Comparison of ENCODE assay signal across 1 cellular context in the genomic region with DNA sequence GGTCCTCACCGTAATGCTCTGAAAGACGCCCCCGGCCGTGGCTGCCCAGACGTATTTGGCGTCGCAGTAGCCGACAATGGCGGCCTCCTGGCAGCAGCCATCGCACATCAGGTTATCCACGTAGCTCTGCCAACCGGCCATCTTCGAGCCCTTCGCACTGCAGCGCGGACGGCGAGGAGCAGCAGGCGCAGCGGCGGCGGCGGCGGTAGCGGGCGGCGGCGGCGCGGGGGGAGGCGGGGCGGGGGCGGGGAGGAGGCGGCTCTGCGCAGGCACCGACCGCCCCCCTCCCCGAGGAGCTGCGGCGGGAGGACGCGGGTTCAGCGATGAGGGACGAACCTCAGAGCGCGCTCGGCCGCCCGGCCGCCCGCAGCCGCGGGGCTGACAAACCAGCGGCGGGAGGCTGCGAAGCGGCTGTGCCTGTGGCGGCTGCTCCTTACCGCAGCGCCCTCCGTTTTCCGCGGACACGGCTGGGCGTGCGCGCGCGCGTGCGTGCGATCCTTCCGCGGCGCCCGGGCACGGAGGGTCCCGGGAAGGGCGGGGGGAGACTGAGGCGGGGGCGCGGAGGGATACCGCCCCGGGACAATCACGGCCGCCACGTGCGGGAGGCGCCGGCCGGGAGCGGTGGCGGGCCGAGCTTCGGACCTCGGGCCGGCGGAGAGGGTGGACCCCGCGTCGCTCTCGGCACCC.
TF ChIP-seq lines count a peak whose summit lies in the region.

A gene with protein sequence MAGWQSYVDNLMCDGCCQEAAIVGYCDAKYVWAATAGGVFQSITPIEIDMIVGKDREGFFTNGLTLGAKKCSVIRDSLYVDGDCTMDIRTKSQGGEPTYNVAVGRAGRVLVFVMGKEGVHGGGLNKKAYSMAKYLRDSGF (minus strand): TSS at position 180 of the 687 bp plus-strand sequence. CDS start 39 bp downstream, at position 141.

TF ChIP-seq in HepG2, 621 proteins besides CTCF, POLR2A, EP300 and RAD21 (continued from another document and continues in another):
- TF ChIP-seq, protein P1, sequence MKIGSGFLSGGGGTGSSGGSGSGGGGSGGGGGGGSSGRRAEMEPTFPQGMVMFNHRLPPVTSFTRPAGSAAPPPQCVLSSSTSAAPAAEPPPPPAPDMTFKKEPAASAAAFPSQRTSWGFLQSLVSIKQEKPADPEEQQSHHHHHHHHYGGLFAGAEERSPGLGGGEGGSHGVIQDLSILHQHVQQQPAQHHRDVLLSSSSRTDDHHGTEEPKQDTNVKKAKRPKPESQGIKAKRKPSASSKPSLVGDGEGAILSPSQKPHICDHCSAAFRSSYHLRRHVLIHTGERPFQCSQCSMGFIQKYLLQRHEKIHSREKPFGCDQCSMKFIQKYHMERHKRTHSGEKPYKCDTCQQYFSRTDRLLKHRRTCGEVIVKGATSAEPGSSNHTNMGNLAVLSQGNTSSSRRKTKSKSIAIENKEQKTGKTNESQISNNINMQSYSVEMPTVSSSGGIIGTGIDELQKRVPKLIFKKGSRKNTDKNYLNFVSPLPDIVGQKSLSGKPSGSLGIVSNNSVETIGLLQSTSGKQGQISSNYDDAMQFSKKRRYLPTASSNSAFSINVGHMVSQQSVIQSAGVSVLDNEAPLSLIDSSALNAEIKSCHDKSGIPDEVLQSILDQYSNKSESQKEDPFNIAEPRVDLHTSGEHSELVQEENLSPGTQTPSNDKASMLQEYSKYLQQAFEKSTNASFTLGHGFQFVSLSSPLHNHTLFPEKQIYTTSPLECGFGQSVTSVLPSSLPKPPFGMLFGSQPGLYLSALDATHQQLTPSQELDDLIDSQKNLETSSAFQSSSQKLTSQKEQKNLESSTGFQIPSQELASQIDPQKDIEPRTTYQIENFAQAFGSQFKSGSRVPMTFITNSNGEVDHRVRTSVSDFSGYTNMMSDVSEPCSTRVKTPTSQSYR (CRISPR knock-in tag; IDR thresholded peaks at IDR 0.05; ENCODE audit: borderline replicate concordance), result peak; percentile 62; the same call in 1 of the 2 replicates
- TF ChIP-seq NFYB (CRISPR knock-in tag; IDR thresholded peaks at IDR 0.05), result no peak
- peak; percentile 49; the same call in 1 of the 2 replicates for TF ChIP-seq NCOA2 (CRISPR knock-in tag; IDR thresholded peaks at IDR 0.05)
- peak; percentile 88 for TF ChIP-seq DMAP1 (CRISPR knock-in tag; IDR thresholded peaks at IDR 0.05)
- peak; percentile 84 for TF ChIP-seq NFKB2 (CRISPR knock-in tag; IDR thresholded peaks at IDR 0.05; ENCODE audit: borderline replicate concordance)
- TF ChIP-seq HNRNPK (IDR thresholded peaks at IDR 0.05; ENCODE audit: low read depth, low read length, poor library complexity, severe bottlenecking), result peak; percentile 81
- peak; percentile 82 for TF ChIP-seq ZNF83 (CRISPR knock-in tag; IDR thresholded peaks at IDR 0.05; ENCODE audit: borderline replicate concordance)
- TF ChIP-seq ZSCAN31 (CRISPR knock-in tag; IDR thresholded peaks at IDR 0.05; ENCODE audit: low read depth), result peak; percentile 90
- peak; percentile 88 for TF ChIP-seq ZGPAT (CRISPR knock-in tag; IDR thresholded peaks at IDR 0.05)
- TF ChIP-seq NONO (IDR thresholded peaks at IDR 0.05), result no peak
- peak; percentile 88 for TF ChIP-seq NONO (CRISPR knock-in tag; conservative IDR thresholded peaks at IDR 0.05)
- TF ChIP-seq MYNN (CRISPR knock-in tag; IDR thresholded peaks at IDR 0.05; ENCODE audit: low read depth), result no peak
- TF ChIP-seq NAIF1 (CRISPR knock-in tag; IDR thresholded peaks at IDR 0.05; ENCODE audit: borderline replicate concordance), result peak; percentile 96
- 0 out of 2 replicates have a peak, but pooled peaks have one; percentile 12 for TF ChIP-seq THRA (CRISPR knock-in tag; IDR thresholded peaks at IDR 0.05; ENCODE audit: borderline replicate concordance)
- TF ChIP-seq, protein P2, sequence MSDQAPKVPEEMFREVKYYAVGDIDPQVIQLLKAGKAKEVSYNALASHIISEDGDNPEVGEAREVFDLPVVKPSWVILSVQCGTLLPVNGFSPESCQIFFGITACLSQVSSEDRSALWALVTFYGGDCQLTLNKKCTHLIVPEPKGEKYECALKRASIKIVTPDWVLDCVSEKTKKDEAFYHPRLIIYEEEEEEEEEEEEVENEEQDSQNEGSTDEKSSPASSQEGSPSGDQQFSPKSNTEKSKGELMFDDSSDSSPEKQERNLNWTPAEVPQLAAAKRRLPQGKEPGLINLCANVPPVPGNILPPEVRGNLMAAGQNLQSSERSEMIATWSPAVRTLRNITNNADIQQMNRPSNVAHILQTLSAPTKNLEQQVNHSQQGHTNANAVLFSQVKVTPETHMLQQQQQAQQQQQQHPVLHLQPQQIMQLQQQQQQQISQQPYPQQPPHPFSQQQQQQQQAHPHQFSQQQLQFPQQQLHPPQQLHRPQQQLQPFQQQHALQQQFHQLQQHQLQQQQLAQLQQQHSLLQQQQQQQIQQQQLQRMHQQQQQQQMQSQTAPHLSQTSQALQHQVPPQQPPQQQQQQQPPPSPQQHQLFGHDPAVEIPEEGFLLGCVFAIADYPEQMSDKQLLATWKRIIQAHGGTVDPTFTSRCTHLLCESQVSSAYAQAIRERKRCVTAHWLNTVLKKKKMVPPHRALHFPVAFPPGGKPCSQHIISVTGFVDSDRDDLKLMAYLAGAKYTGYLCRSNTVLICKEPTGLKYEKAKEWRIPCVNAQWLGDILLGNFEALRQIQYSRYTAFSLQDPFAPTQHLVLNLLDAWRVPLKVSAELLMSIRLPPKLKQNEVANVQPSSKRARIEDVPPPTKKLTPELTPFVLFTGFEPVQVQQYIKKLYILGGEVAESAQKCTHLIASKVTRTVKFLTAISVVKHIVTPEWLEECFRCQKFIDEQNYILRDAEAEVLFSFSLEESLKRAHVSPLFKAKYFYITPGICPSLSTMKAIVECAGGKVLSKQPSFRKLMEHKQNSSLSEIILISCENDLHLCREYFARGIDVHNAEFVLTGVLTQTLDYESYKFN (CRISPR knock-in tag; conservative IDR thresholded peaks at IDR 0.05), result peak; percentile 46; the same call in 1 of the 2 replicates
- TF ChIP-seq ZNF792 (CRISPR knock-in tag; IDR thresholded peaks at IDR 0.05), result peak; percentile 14; the same call in 1 of the 2 replicates
- no peak for TF ChIP-seq ZNF12 (CRISPR knock-in tag; IDR thresholded peaks at IDR 0.05)
- TF ChIP-seq, protein P3, sequence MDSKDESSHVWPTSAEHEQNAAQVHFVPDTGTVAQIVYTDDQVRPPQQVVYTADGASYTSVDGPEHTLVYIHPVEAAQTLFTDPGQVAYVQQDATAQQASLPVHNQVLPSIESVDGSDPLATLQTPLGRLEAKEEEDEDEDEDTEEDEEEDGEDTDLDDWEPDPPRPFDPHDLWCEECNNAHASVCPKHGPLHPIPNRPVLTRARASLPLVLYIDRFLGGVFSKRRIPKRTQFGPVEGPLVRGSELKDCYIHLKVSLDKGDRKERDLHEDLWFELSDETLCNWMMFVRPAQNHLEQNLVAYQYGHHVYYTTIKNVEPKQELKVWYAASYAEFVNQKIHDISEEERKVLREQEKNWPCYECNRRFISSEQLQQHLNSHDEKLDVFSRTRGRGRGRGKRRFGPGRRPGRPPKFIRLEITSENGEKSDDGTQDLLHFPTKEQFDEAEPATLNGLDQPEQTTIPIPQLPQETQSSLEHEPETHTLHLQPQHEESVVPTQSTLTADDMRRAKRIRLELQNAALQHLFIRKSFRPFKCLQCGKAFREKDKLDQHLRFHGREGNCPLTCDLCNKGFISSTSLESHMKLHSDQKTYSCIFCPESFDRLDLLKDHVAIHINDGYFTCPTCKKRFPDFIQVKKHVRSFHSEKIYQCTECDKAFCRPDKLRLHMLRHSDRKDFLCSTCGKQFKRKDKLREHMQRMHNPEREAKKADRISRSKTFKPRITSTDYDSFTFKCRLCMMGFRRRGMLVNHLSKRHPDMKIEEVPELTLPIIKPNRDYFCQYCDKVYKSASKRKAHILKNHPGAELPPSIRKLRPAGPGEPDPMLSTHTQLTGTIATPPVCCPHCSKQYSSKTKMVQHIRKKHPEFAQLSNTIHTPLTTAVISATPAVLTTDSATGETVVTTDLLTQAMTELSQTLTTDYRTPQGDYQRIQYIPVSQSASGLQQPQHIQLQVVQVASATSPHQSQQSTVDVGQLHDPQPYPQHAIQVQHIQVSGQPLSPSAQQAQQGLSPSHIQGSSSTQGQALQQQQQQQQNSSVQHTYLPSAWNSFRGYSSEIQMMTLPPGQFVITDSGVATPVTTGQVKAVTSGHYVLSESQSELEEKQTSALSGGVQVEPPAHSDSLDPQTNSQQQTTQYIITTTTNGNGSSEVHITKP (CRISPR knock-in tag; IDR thresholded peaks at IDR 0.05; ENCODE audit: low read depth), result peak; percentile 33; the same call in 1 of the 2 replicates
- no peak for TF ChIP-seq KIAA2018 (CRISPR knock-in tag; IDR thresholded peaks at IDR 0.05; ENCODE audit: borderline replicate concordance)
- no peak for TF ChIP-seq E2F2 (CRISPR knock-in tag; IDR thresholded peaks at IDR 0.05; ENCODE audit: borderline replicate concordance)
- TF ChIP-seq FOXA3 (CRISPR knock-in tag; IDR thresholded peaks at IDR 0.05), result no peak; the same call in 1 of the 2 replicates
- no peak for TF ChIP-seq ZNF652 (CRISPR knock-in tag; IDR thresholded peaks at IDR 0.05; ENCODE audit: borderline replicate concordance, low read depth)
- TF ChIP-seq ZKSCAN5 (CRISPR knock-in tag; IDR thresholded peaks at IDR 0.05), result no peak
- no peak for TF ChIP-seq SP5 (CRISPR knock-in tag; IDR thresholded peaks at IDR 0.05; ENCODE audit: borderline replicate concordance, low read depth)
